In the genomic region with DNA sequence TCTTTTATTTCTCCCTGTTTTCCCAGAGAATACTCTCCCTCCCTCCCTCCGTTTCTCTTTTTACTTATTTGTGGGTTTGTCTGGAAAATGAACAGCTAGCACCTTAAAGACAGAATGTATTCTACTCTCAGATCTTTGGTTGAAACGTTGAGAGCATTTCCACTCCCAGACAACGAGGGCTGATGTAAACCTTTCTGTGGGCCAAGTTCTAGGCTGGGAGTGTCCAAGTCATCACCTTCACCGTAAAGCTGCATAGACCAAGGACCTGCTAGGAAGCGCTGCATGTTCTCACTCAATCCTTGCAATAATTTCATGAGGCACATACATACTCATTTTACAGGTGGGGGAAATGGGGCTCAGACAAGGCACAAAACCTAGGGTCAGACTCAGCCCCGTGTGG, we compare ENCODE assay signal across 1 cellular context.
TF ChIP-seq lines count a peak whose summit lies in the region.

No MANE protein-coding gene starts in this region.

TF ChIP-seq in H1, 55 proteins besides CTCF, POLR2A, EP300 and RAD21 (continued from another document):
- TF ChIP-seq SP1 (IDR thresholded peaks at IDR 0.05; ENCODE audit: low read depth, low read length), result no peak
- TF ChIP-seq TBP (IDR thresholded peaks at IDR 0.05; ENCODE audit: low read depth, low read length), result no peak
- no peak for TF ChIP-seq ATF3 (IDR thresholded peaks at IDR 0.05; ENCODE audit: insufficient read depth, low read depth, low read length)
- no peak for TF ChIP-seq BRCA1 (IDR thresholded peaks at IDR 0.05; ENCODE audit: low read depth, low read length)
